1 cellular context compared by ENCODE assay signal in the genomic region with DNA sequence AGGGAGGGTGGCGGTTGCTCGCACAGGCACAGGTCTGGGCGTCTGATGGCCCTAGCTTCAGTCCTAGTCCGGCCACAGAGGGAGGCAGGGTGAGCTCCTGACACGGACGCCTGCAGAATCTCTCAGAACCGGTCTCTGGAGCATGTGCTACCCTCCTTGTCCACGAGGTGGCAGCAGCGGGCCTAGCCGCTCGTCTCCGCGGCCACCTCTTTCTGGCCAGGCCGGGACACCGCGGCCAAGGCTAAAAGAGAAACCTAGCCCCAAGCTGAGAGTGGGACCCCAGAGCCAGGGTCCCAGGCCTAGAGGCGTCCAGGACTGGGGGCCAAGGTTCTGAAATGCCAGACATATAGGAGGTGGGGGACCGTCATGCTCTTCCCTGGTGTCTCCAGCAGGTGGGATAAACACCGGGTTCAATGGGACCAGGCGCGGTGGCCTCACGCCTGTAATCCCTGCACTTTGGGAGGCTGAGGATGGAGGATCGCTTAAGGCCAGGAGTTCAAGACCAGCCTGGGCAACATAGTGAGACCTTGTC.
A peak's percentile ranks its signal among the peaks of the same experiment; 100 is the strongest.
TF ChIP-seq lines count a peak whose summit lies in the region.

No MANE protein-coding gene starts in this region.

TF ChIP-seq in K562, 482 proteins besides CTCF, POLR2A, EP300 and RAD21 (continued from another document and continues in another):
- TF ChIP-seq SIX5 (IDR thresholded peaks at IDR 0.05; ENCODE audit: borderline replicate concordance in 1 of 2, insufficient read depth in 1 of 2, low read depth in 1 of 2, low read length in 2 of 2) (no peak), LEF1 (IDR thresholded peaks at IDR 0.05) (no peak), ETV1 (tag; conservative IDR thresholded peaks at IDR 0.05; ENCODE audit: low read depth) (no peak), ZNF133 (CRISPR knock-in tag; IDR thresholded peaks at IDR 0.05) (no peak), ZNF3 (CRISPR knock-in tag; IDR thresholded peaks at IDR 0.05) (no peak), ESRRA (IDR thresholded peaks at IDR 0.05; ENCODE audit: borderline replicate concordance, low read depth) (peak; percentile 25; the same call in 1 of the 2 replicates), ZNF707 (CRISPR knock-in tag; conservative IDR thresholded peaks at IDR 0.05) (no peak), PCBP2 (IDR thresholded peaks at IDR 0.05; ENCODE audit: low read depth, low read length, poor library complexity, severe bottlenecking) (no peak), ILK (tag; IDR thresholded peaks at IDR 0.05; ENCODE audit: borderline replicate concordance, low read depth) (no peak), TSC22D4 (tag; IDR thresholded peaks at IDR 0.05) (no peak), SMAD1 (IDR thresholded peaks at IDR 0.05; ENCODE audit: low read depth, low read length, partially characterized antibody) (no peak), ZBTB1 (CRISPR knock-in tag; IDR thresholded peaks at IDR 0.05; ENCODE audit: borderline replicate concordance, low read depth) (no peak), XRCC5 (IDR thresholded peaks at IDR 0.05; ENCODE audit: low read depth, low read length) (peak; percentile 85; the same call in 1 of the 2 replicates), CREBBP (IDR thresholded peaks at IDR 0.05; ENCODE audit: low read depth, low read length) (no peak), ZSCAN29 (IDR thresholded peaks at IDR 0.05) (0 out of 2 replicates have a peak, but pooled peaks have one; percentile 18), ZKSCAN1 (IDR thresholded peaks at IDR 0.05; ENCODE audit: low read depth, low read length) (no peak), EHMT2 (IDR thresholded peaks at IDR 0.05) (no peak), TARDBP (IDR thresholded peaks at IDR 0.05) (no peak), ILF3 (IDR thresholded peaks at IDR 0.05; ENCODE audit: borderline replicate concordance) (no peak), NR2C1 (IDR thresholded peaks at IDR 0.05) (no peak), NR2C1 (tag; IDR thresholded peaks at IDR 0.05) (no peak), HCFC1 (IDR thresholded peaks at IDR 0.05; ENCODE audit: low read depth, low read length) (peak; percentile 21; the same call in 1 of the 2 replicates), SRSF9 (IDR thresholded peaks at IDR 0.05; ENCODE audit: borderline replicate concordance, low read depth, low read length) (no peak), CC2D1A (IDR thresholded peaks at IDR 0.05) (peak; percentile 85), CBFA2T3 (IDR thresholded peaks at IDR 0.05) (no peak), DNMT1 (IDR thresholded peaks at IDR 0.05) (no peak), TCF3 (CRISPR knock-in tag; IDR thresholded peaks at IDR 0.05) (no peak), MXI1 (IDR thresholded peaks at IDR 0.05; ENCODE audit: low read depth, low read length) (no peak), CEBPG (CRISPR knock-in tag; IDR thresholded peaks at IDR 0.05) (no peak), CEBPG (tag; conservative IDR thresholded peaks at IDR 0.05 in 1 of 2, IDR thresholded peaks at IDR 0.05 in 1 of 2) (no peak), ZNF778 (CRISPR knock-in tag; IDR thresholded peaks at IDR 0.05) (no peak), ERF (CRISPR knock-in tag; IDR thresholded peaks at IDR 0.05) (no peak)
- TF ChIP-seq, protein P1, sequence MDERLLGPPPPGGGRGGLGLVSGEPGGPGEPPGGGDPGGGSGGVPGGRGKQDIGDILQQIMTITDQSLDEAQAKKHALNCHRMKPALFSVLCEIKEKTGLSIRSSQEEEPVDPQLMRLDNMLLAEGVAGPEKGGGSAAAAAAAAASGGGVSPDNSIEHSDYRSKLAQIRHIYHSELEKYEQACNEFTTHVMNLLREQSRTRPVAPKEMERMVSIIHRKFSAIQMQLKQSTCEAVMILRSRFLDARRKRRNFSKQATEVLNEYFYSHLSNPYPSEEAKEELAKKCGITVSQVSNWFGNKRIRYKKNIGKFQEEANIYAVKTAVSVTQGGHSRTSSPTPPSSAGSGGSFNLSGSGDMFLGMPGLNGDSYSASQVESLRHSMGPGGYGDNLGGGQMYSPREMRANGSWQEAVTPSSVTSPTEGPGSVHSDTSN (CRISPR knock-in tag; IDR thresholded peaks at IDR 0.05; ENCODE audit: low read depth): no peak
- TF ChIP-seq, protein P1 (tag; conservative IDR thresholded peaks at IDR 0.05; ENCODE audit: low read depth): no peak
- TF ChIP-seq, protein P2, sequence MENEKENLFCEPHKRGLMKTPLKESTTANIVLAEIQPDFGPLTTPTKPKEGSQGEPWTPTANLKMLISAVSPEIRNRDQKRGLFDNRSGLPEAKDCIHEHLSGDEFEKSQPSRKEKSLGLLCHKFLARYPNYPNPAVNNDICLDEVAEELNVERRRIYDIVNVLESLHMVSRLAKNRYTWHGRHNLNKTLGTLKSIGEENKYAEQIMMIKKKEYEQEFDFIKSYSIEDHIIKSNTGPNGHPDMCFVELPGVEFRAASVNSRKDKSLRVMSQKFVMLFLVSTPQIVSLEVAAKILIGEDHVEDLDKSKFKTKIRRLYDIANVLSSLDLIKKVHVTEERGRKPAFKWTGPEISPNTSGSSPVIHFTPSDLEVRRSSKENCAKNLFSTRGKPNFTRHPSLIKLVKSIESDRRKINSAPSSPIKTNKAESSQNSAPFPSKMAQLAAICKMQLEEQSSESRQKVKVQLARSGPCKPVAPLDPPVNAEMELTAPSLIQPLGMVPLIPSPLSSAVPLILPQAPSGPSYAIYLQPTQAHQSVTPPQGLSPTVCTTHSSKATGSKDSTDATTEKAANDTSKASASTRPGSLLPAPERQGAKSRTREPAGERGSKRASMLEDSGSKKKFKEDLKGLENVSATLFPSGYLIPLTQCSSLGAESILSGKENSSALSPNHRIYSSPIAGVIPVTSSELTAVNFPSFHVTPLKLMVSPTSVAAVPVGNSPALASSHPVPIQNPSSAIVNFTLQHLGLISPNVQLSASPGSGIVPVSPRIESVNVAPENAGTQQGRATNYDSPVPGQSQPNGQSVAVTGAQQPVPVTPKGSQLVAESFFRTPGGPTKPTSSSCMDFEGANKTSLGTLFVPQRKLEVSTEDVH (IDR thresholded peaks at IDR 0.05; ENCODE audit: low read depth, partially characterized antibody): no peak
- TF ChIP-seq, protein P3, sequence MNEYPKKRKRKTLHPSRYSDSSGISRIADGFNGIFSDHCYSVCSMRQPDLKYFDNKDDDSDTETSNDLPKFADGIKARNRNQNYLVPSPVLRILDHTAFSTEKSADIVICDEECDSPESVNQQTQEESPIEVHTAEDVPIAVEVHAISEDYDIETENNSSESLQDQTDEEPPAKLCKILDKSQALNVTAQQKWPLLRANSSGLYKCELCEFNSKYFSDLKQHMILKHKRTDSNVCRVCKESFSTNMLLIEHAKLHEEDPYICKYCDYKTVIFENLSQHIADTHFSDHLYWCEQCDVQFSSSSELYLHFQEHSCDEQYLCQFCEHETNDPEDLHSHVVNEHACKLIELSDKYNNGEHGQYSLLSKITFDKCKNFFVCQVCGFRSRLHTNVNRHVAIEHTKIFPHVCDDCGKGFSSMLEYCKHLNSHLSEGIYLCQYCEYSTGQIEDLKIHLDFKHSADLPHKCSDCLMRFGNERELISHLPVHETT (CRISPR knock-in tag; conservative IDR thresholded peaks at IDR 0.05 in 1 of 2, IDR thresholded peaks at IDR 0.05 in 1 of 2): no peak
- TF ChIP-seq, protein P4, sequence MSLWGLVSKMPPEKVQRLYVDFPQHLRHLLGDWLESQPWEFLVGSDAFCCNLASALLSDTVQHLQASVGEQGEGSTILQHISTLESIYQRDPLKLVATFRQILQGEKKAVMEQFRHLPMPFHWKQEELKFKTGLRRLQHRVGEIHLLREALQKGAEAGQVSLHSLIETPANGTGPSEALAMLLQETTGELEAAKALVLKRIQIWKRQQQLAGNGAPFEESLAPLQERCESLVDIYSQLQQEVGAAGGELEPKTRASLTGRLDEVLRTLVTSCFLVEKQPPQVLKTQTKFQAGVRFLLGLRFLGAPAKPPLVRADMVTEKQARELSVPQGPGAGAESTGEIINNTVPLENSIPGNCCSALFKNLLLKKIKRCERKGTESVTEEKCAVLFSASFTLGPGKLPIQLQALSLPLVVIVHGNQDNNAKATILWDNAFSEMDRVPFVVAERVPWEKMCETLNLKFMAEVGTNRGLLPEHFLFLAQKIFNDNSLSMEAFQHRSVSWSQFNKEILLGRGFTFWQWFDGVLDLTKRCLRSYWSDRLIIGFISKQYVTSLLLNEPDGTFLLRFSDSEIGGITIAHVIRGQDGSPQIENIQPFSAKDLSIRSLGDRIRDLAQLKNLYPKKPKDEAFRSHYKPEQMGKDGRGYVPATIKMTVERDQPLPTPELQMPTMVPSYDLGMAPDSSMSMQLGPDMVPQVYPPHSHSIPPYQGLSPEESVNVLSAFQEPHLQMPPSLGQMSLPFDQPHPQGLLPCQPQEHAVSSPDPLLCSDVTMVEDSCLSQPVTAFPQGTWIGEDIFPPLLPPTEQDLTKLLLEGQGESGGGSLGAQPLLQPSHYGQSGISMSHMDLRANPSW (CRISPR knock-in tag; IDR thresholded peaks at IDR 0.05): no peak
- TF ChIP-seq, protein P5, sequence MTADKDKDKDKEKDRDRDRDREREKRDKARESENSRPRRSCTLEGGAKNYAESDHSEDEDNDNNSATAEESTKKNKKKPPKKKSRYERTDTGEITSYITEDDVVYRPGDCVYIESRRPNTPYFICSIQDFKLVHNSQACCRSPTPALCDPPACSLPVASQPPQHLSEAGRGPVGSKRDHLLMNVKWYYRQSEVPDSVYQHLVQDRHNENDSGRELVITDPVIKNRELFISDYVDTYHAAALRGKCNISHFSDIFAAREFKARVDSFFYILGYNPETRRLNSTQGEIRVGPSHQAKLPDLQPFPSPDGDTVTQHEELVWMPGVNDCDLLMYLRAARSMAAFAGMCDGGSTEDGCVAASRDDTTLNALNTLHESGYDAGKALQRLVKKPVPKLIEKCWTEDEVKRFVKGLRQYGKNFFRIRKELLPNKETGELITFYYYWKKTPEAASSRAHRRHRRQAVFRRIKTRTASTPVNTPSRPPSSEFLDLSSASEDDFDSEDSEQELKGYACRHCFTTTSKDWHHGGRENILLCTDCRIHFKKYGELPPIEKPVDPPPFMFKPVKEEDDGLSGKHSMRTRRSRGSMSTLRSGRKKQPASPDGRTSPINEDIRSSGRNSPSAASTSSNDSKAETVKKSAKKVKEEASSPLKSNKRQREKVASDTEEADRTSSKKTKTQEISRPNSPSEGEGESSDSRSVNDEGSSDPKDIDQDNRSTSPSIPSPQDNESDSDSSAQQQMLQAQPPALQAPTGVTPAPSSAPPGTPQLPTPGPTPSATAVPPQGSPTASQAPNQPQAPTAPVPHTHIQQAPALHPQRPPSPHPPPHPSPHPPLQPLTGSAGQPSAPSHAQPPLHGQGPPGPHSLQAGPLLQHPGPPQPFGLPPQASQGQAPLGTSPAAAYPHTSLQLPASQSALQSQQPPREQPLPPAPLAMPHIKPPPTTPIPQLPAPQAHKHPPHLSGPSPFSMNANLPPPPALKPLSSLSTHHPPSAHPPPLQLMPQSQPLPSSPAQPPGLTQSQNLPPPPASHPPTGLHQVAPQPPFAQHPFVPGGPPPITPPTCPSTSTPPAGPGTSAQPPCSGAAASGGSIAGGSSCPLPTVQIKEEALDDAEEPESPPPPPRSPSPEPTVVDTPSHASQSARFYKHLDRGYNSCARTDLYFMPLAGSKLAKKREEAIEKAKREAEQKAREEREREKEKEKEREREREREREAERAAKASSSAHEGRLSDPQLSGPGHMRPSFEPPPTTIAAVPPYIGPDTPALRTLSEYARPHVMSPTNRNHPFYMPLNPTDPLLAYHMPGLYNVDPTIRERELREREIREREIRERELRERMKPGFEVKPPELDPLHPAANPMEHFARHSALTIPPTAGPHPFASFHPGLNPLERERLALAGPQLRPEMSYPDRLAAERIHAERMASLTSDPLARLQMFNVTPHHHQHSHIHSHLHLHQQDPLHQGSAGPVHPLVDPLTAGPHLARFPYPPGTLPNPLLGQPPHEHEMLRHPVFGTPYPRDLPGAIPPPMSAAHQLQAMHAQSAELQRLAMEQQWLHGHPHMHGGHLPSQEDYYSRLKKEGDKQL (CRISPR knock-in tag; IDR thresholded peaks at IDR 0.05; ENCODE audit: borderline replicate concordance): no peak
- TF ChIP-seq, protein P6, sequence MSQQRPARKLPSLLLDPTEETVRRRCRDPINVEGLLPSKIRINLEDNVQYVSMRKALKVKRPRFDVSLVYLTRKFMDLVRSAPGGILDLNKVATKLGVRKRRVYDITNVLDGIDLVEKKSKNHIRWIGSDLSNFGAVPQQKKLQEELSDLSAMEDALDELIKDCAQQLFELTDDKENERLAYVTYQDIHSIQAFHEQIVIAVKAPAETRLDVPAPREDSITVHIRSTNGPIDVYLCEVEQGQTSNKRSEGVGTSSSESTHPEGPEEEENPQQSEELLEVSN (IDR thresholded peaks at IDR 0.05; ENCODE audit: borderline replicate concordance in 1 of 2, extremely low read depth in 1 of 2, insufficient read depth in 1 of 2, insufficient read length in 1 of 2, low read depth in 1 of 2, low read length in 1 of 2, poor library complexity in 1 of 2, severe bottlenecking in 1 of 2): no peak
- TF ChIP-seq, protein P7, sequence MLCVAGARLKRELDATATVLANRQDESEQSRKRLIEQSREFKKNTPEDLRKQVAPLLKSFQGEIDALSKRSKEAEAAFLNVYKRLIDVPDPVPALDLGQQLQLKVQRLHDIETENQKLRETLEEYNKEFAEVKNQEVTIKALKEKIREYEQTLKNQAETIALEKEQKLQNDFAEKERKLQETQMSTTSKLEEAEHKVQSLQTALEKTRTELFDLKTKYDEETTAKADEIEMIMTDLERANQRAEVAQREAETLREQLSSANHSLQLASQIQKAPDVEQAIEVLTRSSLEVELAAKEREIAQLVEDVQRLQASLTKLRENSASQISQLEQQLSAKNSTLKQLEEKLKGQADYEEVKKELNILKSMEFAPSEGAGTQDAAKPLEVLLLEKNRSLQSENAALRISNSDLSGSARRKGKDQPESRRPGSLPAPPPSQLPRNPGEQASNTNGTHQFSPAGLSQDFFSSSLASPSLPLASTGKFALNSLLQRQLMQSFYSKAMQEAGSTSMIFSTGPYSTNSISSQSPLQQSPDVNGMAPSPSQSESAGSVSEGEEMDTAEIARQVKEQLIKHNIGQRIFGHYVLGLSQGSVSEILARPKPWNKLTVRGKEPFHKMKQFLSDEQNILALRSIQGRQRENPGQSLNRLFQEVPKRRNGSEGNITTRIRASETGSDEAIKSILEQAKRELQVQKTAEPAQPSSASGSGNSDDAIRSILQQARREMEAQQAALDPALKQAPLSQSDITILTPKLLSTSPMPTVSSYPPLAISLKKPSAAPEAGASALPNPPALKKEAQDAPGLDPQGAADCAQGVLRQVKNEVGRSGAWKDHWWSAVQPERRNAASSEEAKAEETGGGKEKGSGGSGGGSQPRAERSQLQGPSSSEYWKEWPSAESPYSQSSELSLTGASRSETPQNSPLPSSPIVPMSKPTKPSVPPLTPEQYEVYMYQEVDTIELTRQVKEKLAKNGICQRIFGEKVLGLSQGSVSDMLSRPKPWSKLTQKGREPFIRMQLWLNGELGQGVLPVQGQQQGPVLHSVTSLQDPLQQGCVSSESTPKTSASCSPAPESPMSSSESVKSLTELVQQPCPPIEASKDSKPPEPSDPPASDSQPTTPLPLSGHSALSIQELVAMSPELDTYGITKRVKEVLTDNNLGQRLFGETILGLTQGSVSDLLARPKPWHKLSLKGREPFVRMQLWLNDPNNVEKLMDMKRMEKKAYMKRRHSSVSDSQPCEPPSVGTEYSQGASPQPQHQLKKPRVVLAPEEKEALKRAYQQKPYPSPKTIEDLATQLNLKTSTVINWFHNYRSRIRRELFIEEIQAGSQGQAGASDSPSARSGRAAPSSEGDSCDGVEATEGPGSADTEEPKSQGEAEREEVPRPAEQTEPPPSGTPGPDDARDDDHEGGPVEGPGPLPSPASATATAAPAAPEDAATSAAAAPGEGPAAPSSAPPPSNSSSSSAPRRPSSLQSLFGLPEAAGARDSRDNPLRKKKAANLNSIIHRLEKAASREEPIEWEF (CRISPR knock-in tag; IDR thresholded peaks at IDR 0.05): no peak
